Comparison of ENCODE assay signal across 9 cellular contexts in the genomic region with DNA sequence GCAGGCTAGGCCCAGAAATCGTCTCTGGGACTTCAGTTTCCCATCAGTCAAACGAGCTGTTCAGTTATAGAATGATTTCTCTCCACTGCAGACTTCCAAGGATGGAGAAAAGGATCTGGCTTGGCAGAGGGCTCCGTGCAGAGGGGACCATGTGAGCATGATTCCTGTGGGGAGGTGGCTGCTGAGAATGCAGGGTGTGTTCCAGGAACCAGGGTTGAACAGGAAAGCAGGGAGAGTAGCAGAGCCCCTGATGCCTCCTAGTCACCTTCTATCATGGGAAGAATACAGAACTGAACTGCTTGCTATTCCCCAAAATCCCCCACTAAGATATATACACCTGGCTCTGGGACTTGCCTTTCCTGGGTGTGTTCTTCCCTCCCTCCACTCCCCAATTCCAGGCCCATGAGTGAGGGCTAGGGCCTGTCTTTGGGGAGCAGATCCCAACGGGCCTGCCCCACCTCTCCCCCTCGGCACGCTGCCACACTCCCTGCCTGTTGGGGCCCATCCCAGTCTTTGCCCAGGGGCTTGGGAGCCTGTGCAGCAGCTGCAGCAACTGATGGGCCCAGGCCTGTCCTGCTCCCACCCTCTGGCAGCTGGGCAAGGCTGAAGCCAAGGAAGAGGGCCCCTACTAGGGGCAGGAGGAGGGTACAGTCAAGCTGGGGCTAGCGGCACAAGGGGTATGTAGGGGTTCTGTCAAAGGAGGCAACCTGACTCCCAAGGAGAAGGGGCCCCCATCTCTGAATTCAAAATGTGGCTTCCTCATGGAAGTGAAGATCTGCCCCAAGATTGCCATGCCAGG. TPM values are rescaled to one million over a fixed set of nuclear protein-coding genes. Genes with fewer than 3 reads are reported as not detected.
DNase-seq lines count a peak whose midpoint lies in the region; ATAC-seq and TF ChIP-seq lines count a peak whose summit lies in the region.
"Had no signal": no experiment of that assay in that cellular context is flagged by ENCODE, and none has a peak within 500 bp of the region (broad histone marks: within the 10 kb centered on the region; RNA-seq: fewer than 3 reads in every experiment).

No MANE protein-coding gene starts in this region.

- POLR2A ChIA-PET in AG04450 (lab: Yijun Ruan, JAX), result interaction anchor here (1.1 kb wide), 1 partner anchor 7 kb away, joined by 3 read pairs; no protein-coding TSS in a partner anchor
- POLR2A ChIA-PET in naive thymus-derived CD8-positive, alpha-beta T cell (lab: Charles Lee), result no interaction called here

- peak overlapping the region; percentile 69 for H3K27ac ChIP-seq in AG04450 (ENCODE audit: low read depth, low read length)

- H3K4me3 Mint-ChIP-seq in endothelial cell (ENCODE audit: unreplicated experiment), result peak overlapping the region; percentile 63
- H3K4me3 Mint-ChIP-seq in nephron progenitor cell, result peak overlapping the region; percentile 89
- peak overlapping the region in 2 of 10 donors; percentile 60 to 68 for H3K4me3 Mint-ChIP-seq in naive thymus-derived CD8-positive, alpha-beta T cell

- H3K9me3 Mint-ChIP-seq in endothelial cell (ENCODE audit: unreplicated experiment) (no peaks in the 10 kb centered on the region), nephron progenitor cell (no peaks in the 10 kb centered on the region)
- no peaks in the 10 kb centered on the region for H3K9me3 Mint-ChIP-seq in naive thymus-derived CD8-positive, alpha-beta T cell

- peaks cover 20% of the 10 kb centered on the region for H3K36me3 Mint-ChIP-seq in endothelial cell (ENCODE audit: low read depth, unreplicated experiment)
- H3K36me3 Mint-ChIP-seq in nephron progenitor cell (ENCODE audit: low read depth), result peaks cover 33% of the 10 kb centered on the region
- H3K36me3 Mint-ChIP-seq in naive thymus-derived CD8-positive, alpha-beta T cell, result no peaks in the 10 kb centered on the region

- ATAC-seq in HG03139 (IDR thresholded peaks at IDR 0.05; ENCODE audit: unreplicated experiment), result no peak
- ATAC-seq in naive thymus-derived CD8-positive, alpha-beta T cell, result no peak

- peaks cover 27% of the 10 kb centered on the region for H3K4me1 Mint-ChIP-seq in endothelial cell (ENCODE audit: unreplicated experiment)
- peaks cover 58% of the 10 kb centered on the region for H3K4me1 Mint-ChIP-seq in nephron progenitor cell
- H3K4me1 Mint-ChIP-seq in naive thymus-derived CD8-positive, alpha-beta T cell, result peaks cover 3 to 9% (median 6%) of the 10 kb centered on the region in 4 donors

- DNase-seq in AG04450 (ENCODE audit: low read depth, low spot score) (no peak), M059J (ENCODE audit: low read depth) (peak; percentile 34), endothelial cell (ENCODE audit: low spot score) (no peak), nephron progenitor cell (no peak), putamen (ENCODE audit: low spot score) (no peak), D341Med (ENCODE audit: low spot score) (no peak)
- DNase-seq in naive thymus-derived CD8-positive, alpha-beta T cell, result no peak
- DNase-seq: NCI-H2081 treated with DMSO at 0.1 percent for 48 hours had no signal

- H3K27me3 ChIP-seq in AG04450 (ENCODE audit: control insufficient read depth, insufficient read depth, low read length), result no peaks in the 10 kb centered on the region

- H3K27me3 Mint-ChIP-seq in endothelial cell (ENCODE audit: unreplicated experiment) (peaks cover 21% of the 10 kb centered on the region), nephron progenitor cell (ENCODE audit: low read depth, poor library complexity) (no peaks in the 10 kb centered on the region)
- peaks cover 0 to 6% (median 0%) of the 10 kb centered on the region in 5 donors for H3K27me3 Mint-ChIP-seq in naive thymus-derived CD8-positive, alpha-beta T cell

- CTCF ChIA-PET in AG04450 (lab: Charles Lee), result interaction anchor here (3.0 to 3.3 kb wide), 2 partner anchors 49 to 89 kb away, joined by 15 read pairs; a partner anchor contains a TSS

- H3K27ac Mint-ChIP-seq in endothelial cell (ENCODE audit: unreplicated experiment) (peak overlapping the region; percentile 43), nephron progenitor cell (peak overlapping the region; percentile 99)
- H3K27ac Mint-ChIP-seq in naive thymus-derived CD8-positive, alpha-beta T cell, result peak overlapping the region in 1 of 10 donors; percentile 56

- H3K4me3 ChIP-seq in AG04450 (ENCODE audit: low read depth, low read length), result peak overlapping the region; percentile 92

- peaks cover 6% of the 10 kb centered on the region; the same call in 1 of the 2 replicates for H3K9me3 ChIP-seq in AG04450 (ENCODE audit: control insufficient read depth, insufficient read depth, low read length)

- TF ChIP-seq CTCF in AG04450 (IDR thresholded peaks at IDR 0.05; ENCODE audit: low read depth, low read length) (no peak), endothelial cell (IDR thresholded peaks at IDR 0.05; ENCODE audit: unreplicated experiment) (no peak), nephron progenitor cell (IDR thresholded peaks at IDR 0.05) (no peak)

RNA-seq across cellular contexts. Expression of a gene that starts 3.3 kb away (rescaled TPM):
- polyA plus RNA-seq in AG04450 (2011; rRNA removed), result 77.0 and 82.9 TPM in 2 replicates
- 121 and 131 TPM in 2 replicates for polyA minus RNA-seq in AG04450 (2011; rRNA and poly(A)+ RNA removed)
- 23.9 and 55.5 TPM in 2 replicates for total RNA-seq in M059J (2014; rRNA removed; shearing (Covaris generic))
- total RNA-seq in endothelial cell (ENCODE audit: unreplicated experiment), result 7.2 TPM
- total RNA-seq in naive thymus-derived CD8-positive, alpha-beta T cell, result 1 to 10 TPM; 1.5 to 1.9 TPM
- 1 to 10 TPM in 1 of 3 donors, under 1 TPM in 2; 0.05 to 1.2 (median 0.45) TPM for polyA plus RNA-seq in naive thymus-derived CD8-positive, alpha-beta T cell

RNA-seq across cellular contexts. Expression of a gene that starts 22.2 kb away (rescaled TPM):
- 22.7 and 25.4 TPM in 2 replicates for polyA plus RNA-seq in AG04450 (2011; rRNA removed)
- 11.1 and 18.0 TPM in 2 replicates for polyA minus RNA-seq in AG04450 (2011; rRNA and poly(A)+ RNA removed)
- 30.7 and 51.4 TPM in 2 replicates for total RNA-seq in M059J (2014; rRNA removed; shearing (Covaris generic))
- total RNA-seq in endothelial cell (ENCODE audit: unreplicated experiment), result 35.5 TPM
- total RNA-seq in naive thymus-derived CD8-positive, alpha-beta T cell, result 10 to 100 TPM; 24.4 to 26.7 TPM
- polyA plus RNA-seq in naive thymus-derived CD8-positive, alpha-beta T cell, result 10 to 100 TPM; 27.1 to 31.7 (median 29.8) TPM

RNA-seq across cellular contexts. Expression of a gene that starts 30.9 kb away (rescaled TPM):
- polyA plus RNA-seq in AG04450 (2011; rRNA removed), result 7.8 and 8.4 TPM in 2 replicates
- 9.9 and 18.3 TPM in 2 replicates for polyA minus RNA-seq in AG04450 (2011; rRNA and poly(A)+ RNA removed)
- total RNA-seq in M059J (2014; rRNA removed; shearing (Covaris generic)), result 8.6 and 9.7 TPM in 2 replicates
- total RNA-seq in endothelial cell (ENCODE audit: unreplicated experiment), result 9.0 TPM
- 10 to 100 TPM; 16.8 to 17.3 TPM for total RNA-seq in naive thymus-derived CD8-positive, alpha-beta T cell
- 10 to 100 TPM in 1 of 3 donors, 1 to 10 TPM in 2; 5.6 to 10.9 (median 7.5) TPM for polyA plus RNA-seq in naive thymus-derived CD8-positive, alpha-beta T cell

RNA-seq across cellular contexts. Expression of a gene that starts 49.9 kb away (rescaled TPM):
- 125 and 133 TPM in 2 replicates for polyA plus RNA-seq in AG04450 (2011; rRNA removed)
- polyA minus RNA-seq in AG04450 (2011; rRNA and poly(A)+ RNA removed), result 144 and 157 TPM in 2 replicates
- total RNA-seq in M059J (2014; rRNA removed; shearing (Covaris generic)), result 67.3 and 83.3 TPM in 2 replicates
- total RNA-seq in endothelial cell (ENCODE audit: unreplicated experiment), result 57.9 TPM
- total RNA-seq in naive thymus-derived CD8-positive, alpha-beta T cell, result 10 to 100 TPM; 37.7 to 38.8 TPM
- 10 to 100 TPM; 42.4 to 67.3 (median 62.2) TPM for polyA plus RNA-seq in naive thymus-derived CD8-positive, alpha-beta T cell

RNA-seq across cellular contexts. Expression of a gene that starts 55.6 kb away (rescaled TPM):
- polyA plus RNA-seq in AG04450 (2011; rRNA removed), result 282 and 292 TPM in 2 replicates
- polyA minus RNA-seq in AG04450 (2011; rRNA and poly(A)+ RNA removed), result 170 and 211 TPM in 2 replicates
- total RNA-seq in M059J (2014; rRNA removed; shearing (Covaris generic)), result 267 and 297 TPM in 2 replicates
- 177 TPM for total RNA-seq in endothelial cell (ENCODE audit: unreplicated experiment)
- 10 to 100 TPM; 30.2 to 35.8 TPM for total RNA-seq in naive thymus-derived CD8-positive, alpha-beta T cell
- polyA plus RNA-seq in naive thymus-derived CD8-positive, alpha-beta T cell, result 10 to 100 TPM; 33.2 to 49.7 (median 37.9) TPM
